34 cellular contexts compared by ENCODE assay signal in the genomic region with DNA sequence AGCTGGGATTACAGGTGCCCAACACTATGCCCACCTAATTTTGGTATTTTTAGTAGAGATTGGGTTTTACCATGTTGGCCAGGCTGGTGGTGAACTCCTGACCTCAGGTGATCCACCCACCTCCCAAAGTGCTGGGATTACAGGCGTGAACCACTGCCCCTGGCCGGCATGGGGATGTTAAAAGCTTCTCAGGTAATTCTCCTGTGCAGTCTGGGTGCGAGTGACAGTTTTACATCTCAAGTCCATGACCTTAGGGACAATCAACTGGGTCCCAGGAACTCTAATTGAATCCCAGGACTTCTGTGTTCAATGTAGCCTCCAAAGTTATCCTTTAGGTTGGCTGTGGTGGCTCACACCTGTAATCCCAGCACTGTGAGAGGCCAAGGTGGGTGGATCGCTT.
"Had no signal": no experiment of that assay in that cellular context is flagged by ENCODE, and none has a peak within 500 bp of the region (broad histone marks: within the 10 kb centered on the region; RNA-seq: fewer than 3 reads in every experiment).

No MANE protein-coding gene starts in this region.

- H3K36me3 ChIP-seq: MG63 had no signal

- H3K27ac ChIP-seq: KMS-11 had no signal

- H3K4me3 ChIP-seq: MG63 had no signal

- H3K27me3 ChIP-seq: MG63 had no signal

- H3K9me3 ChIP-seq: MG63 had no signal

- DNase-seq: Karpas-422, Kasumi-1, KG1, MG63, MM.1S, MV-4-11, NCI-H1048, NCI-H1092, NCI-H1092 treated with DMSO at 0.1 percent for 48 hours, NCI-H1105, NCI-H1105 treated with DMSO at 0.1 percent for 48 hours, NCI-H1417, NCI-H1417 treated with DMSO at 0.1 percent for 48 hours, NCI-H1436, NCI-H1436 treated with DMSO at 0.1 percent for 48 hours, NCI-H146, NCI-H1694, NCI-H1694 treated with DMSO at 0.1 percent for 48 hours, NCI-H187, NCI-H187 treated with DMSO at 0.1 percent for 48 hours, NCI-H1930, NCI-H2029, NCI-H2029 treated with DMSO at 0.1 percent for 48 hours, NCI-H2081, NCI-H2081 treated with DMSO at 0.1 percent for 48 hours, NCI-H2107, NCI-H2171, NCI-H2171 treated with DMSO at 0.1 percent for 48 hours, NCI-H2227 treated with DMSO at 0.1 percent for 48 hours, NCI-H226, NCI-H345, NCI-H446, NCI-H446 treated with DMSO at 0.1 percent for 48 hours had no signal
